In the genomic region with DNA sequence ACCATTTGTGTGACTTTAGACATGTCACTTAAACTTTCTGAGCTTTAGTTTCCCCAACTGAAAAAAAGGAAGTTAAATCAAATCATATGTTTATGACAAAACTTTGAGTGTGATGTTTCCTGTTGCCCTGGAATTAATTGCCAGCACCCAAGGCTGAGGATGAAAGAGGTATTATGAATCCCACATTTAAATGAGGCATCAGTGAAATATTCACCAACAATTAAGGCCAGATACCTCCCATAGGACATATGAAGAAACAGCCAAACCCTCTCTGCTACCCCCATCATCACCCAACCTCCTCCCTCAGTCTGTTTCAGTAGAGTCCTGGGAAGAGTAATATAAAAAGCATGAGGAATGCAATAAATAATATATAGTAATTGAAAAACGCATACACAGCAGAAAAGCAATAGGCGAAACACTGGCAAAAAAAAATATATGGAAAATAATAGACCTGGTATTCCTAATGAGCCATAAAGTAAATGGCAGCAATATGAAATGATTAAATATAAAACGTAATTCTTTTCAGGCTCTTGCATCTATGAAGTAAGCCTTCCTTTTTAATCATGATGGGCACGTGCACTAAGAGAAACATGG, we compare ENCODE assay signal across 23 cellular contexts.
"Had no signal": no experiment of that assay in that cellular context is flagged by ENCODE, and none has a peak within 500 bp of the region (broad histone marks: within the 10 kb centered on the region; RNA-seq: fewer than 3 reads in every experiment).

No MANE protein-coding gene starts in this region.

- H3K27me3 ChIP-seq: ascending aorta, body of pancreas had no signal

- ATAC-seq: activated CD8-positive, alpha-beta memory T cell treated with anti-CD3 and anti-CD28 coated beads, Interleukin-2, amount 10 ng/mL, durations not matched to agents 7 days and 5 days; activated naive CD4-positive, alpha-beta T cell treated with anti-CD3 and anti-CD28 coated beads, Interleukin-2, amount 50 U/mL, for 72 hours; activated naive CD8-positive, alpha-beta T cell treated with anti-CD3 and anti-CD28 coated beads, Interleukin-2, amount 50 U/mL, for 24 hours; body of pancreas; T-helper 17 cell had no signal

- H3K4me2 ChIP-seq: PC-9 had no signal

- DNase-seq: activated B cell treated with CpG ODN at 0.5 μM for 24 hours; activated CD4-positive, alpha-beta T cell treated with anti-CD3 and anti-CD28 coated beads for 1 hour; activated CD4-positive, alpha-beta T cell treated with anti-CD3 and anti-CD28 coated beads, Interleukin-2, amount 10 ng/mL, durations not matched to agents 24 days and 14 days; activated CD4-positive, alpha-beta T cell treated with anti-CD3 and anti-CD28 coated beads, Interleukin-2, amount 50 U/mL, for 48 hours; activated CD8-positive, alpha-beta memory T cell treated with anti-CD3 and anti-CD28 coated beads, Interleukin-2, amount 10 ng/mL, durations not matched to agents 7 days and 5 days; activated effector memory CD4-positive, alpha-beta T cell treated with anti-CD3 and anti-CD28 coated beads, Interleukin-2, amount 50 U/mL, for 16 hours; activated naive CD4-positive, alpha-beta T cell treated with Interleukin-2 at 50 U/mL for 16 hours; activated naive CD8-positive, alpha-beta T cell treated with anti-CD3 and anti-CD28 coated beads, Interleukin-2, amount 50 U/mL, for 24 hours; activated T-cell treated with anti-CD3 and anti-CD28 coated beads, Interleukin-2, amount 50 U/mL, for 24 hours; amniotic stem cell; body of pancreas; MM.1S; NCI-H1105; NCI-H1436 treated with DMSO at 0.1 percent for 48 hours; NCI-H187; NCI-H510A treated with DMSO at 0.1 percent for 48 hours; NK-92 treated with Interleukin-12 subunit alpha and Interleukin-12 subunit beta, amount 100 ng/mL, for 24 hours; PC-9; SHP77 treated with DMSO at 0.1 percent for 48 hours; T-helper 17 cell; T-helper 9 cell had no signal

- H3K4me3 ChIP-seq: ascending aorta, body of pancreas, PC-9 had no signal

- H3K4me1 ChIP-seq: ascending aorta, body of pancreas had no signal

- H3K27ac ChIP-seq: ascending aorta, body of pancreas, PC-9 had no signal

- H2AFZ ChIP-seq: PC-9 had no signal

- H3K36me3 ChIP-seq: ascending aorta had no signal

- H3K9me3 ChIP-seq: ascending aorta, body of pancreas had no signal
